Comparison of ENCODE assay signal across 25 cellular contexts in the genomic region with DNA sequence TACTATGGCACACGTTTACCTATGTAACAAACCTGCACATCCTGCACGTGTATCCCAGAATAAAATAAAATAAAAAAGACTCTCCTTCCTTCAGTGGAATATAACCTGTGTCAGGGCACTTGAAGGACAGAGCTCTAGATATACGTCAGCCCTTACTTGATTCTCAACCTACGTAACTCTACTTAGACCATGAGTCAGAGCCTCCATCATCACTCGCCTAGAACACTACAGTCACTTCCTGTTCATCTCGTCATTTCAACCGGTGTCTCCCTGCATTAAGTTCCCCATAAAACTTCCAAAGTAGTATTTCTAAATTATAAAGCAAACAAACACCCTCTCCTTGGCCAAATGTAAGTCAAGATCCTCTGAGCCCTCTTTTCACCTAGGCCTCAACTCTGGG.
"Had no signal": no experiment of that assay in that cellular context is flagged by ENCODE, and none has a peak within 500 bp of the region (broad histone marks: within the 10 kb centered on the region; RNA-seq: fewer than 3 reads in every experiment).

No MANE protein-coding gene starts in this region.

- H3K9me3 ChIP-seq: lower lobe of right lung, prostate gland, right atrium auricular region, thyroid gland, vagina had no signal

- ATAC-seq: left ventricle myocardium superior; lower lobe of right lung; naive thymus-derived CD8-positive, alpha-beta T cell; sciatic nerve; stimulated activated naive CD8-positive, alpha-beta T cell treated with anti-CD3 and anti-CD28 coated beads, Interleukin-15, amount 100 ng/mL, for 72 hours had no signal

- H3K27me3 ChIP-seq: dorsolateral prefrontal cortex, right atrium auricular region, thyroid gland, vagina had no signal

- H3K36me3 ChIP-seq: lower lobe of right lung, prostate gland, right atrium auricular region, thyroid gland, vagina had no signal

- H3K4me1 ChIP-seq: lower lobe of right lung, prostate gland, right atrium auricular region, thyroid gland, vagina had no signal

- FAIRE-seq: frontal cortex had no signal

- DNase-seq: dorsolateral prefrontal cortex; effector CD4-positive, alpha-beta T cell; hypothalamus; immature natural killer cell; islet precursor cell; kidney glomerular epithelial cell; left ventricle myocardium superior; lower lobe of right lung; naive thymus-derived CD8-positive, alpha-beta T cell; nephron progenitor cell; nucleus accumbens; stimulated activated CD4-positive, alpha-beta T cell treated with anti-CD3 and anti-CD28 coated beads, Interleukin-12 subunit alpha, Interleukin-12 subunit beta, amount 100 ng/mL, for 4 hours; stimulated activated CD4-positive, alpha-beta T cell treated with anti-CD3 and anti-CD28 coated beads, Interleukin-1b, Interleukin-23, amount 100 ng/mL, for 48 hours; stimulated activated CD4-positive, alpha-beta T cell treated with anti-CD3 and anti-CD28 coated beads, Interleukin-4, amount 100 ng/mL, for 1 hour; stimulated activated CD8-positive, alpha-beta memory T cell treated with anti-CD3 and anti-CD28 coated beads, Interleukin-4, amount 100 ng/mL, for 48 hours; stimulated activated naive CD4-positive, alpha-beta T cell; stimulated activated naive CD8-positive, alpha-beta T cell treated with anti-CD3 and anti-CD28 coated beads, Interleukin-15, amount 100 ng/mL, for 72 hours; thyroid gland; trophoblast cell had no signal

- H3K27ac ChIP-seq: dorsolateral prefrontal cortex, lower lobe of right lung, prostate gland, right atrium auricular region, thyroid gland, vagina had no signal

- H3K4me2 ChIP-seq: smooth muscle cell had no signal

- H3K4me3 ChIP-seq: dorsolateral prefrontal cortex, lower lobe of right lung, prostate gland, right atrium auricular region, smooth muscle cell, thyroid gland, vagina had no signal
